Comparison of ENCODE assay signal across 3 cellular contexts in genomic region chr12:68089101-68089500, GRCh38.
TF ChIP-seq lines count a peak whose summit lies in the region.

No MANE protein-coding gene starts in this region.

TF ChIP-seq in HepG2, 621 proteins besides CTCF, POLR2A, EP300 and RAD21 (continued from another document):
- TF ChIP-seq ZNF317 (CRISPR knock-in tag; IDR thresholded peaks at IDR 0.05): peak; percentile 91

TF ChIP-seq in HCT116, 20 proteins besides CTCF, POLR2A, EP300 and RAD21 (continued from another document):
- TF ChIP-seq ELF1 (IDR thresholded peaks at IDR 0.05; ENCODE audit: borderline replicate concordance, low read depth): no peak

TF ChIP-seq in K562, 482 proteins besides CTCF, POLR2A, EP300 and RAD21:
- TF ChIP-seq CBX3 (IDR thresholded peaks at IDR 0.05; ENCODE audit: borderline replicate concordance in 1 of 2, low read length in 2 of 2): 0 out of 3 replicates have a peak, but pooled peaks of 1 of the 2 experiments have one; percentile 35
- no peak for TF ChIP-seq ZNF12 (CRISPR knock-in tag; IDR thresholded peaks at IDR 0.05)
- TF ChIP-seq TRIM28 (IDR thresholded peaks at IDR 0.05): 0 out of 2 replicates have a peak, but pooled peaks have one; percentile 21
- TF ChIP-seq ZNF165 (CRISPR knock-in tag; IDR thresholded peaks at IDR 0.05; ENCODE audit: borderline replicate concordance): no peak
